Comparison of ENCODE assay signal across 16 cellular contexts in genomic region chr1:81703736-81704463, GRCh38.
DNase-seq lines count a peak whose midpoint lies in the region; ATAC-seq, FAIRE-seq and TF ChIP-seq lines count a peak whose summit lies in the region.
"Had no signal": no experiment of that assay in that cellular context is flagged by ENCODE, and none has a peak within 500 bp of the region (broad histone marks: within the 10 kb centered on the region; RNA-seq: fewer than 3 reads in every experiment).

No MANE protein-coding gene starts in this region.

- H3K27ac ChIP-seq in ACC112 (ENCODE audit: low read depth, low read length) (peak overlapping the region; percentile 99), IMR-90 (ENCODE audit: insufficient read depth, low read length) (peak overlapping the region; percentile 61), endothelial cell of umbilical vein (ENCODE audit: insufficient read depth, low read depth, low read length) (peak overlapping the region; percentile 100), mesodermal cell (ENCODE audit: low read depth, low read length, severe bottlenecking) (peak overlapping the region; percentile 41), OCI-LY7 (ENCODE audit: low read depth, low read length, poor library complexity, severe bottlenecking) (no peak overlapping the region)
- H3K27ac ChIP-seq: cardiac muscle cell, lower lobe of right lung, neutrophil had no signal

- H4K91ac ChIP-seq in IMR-90 (ENCODE audit: insufficient read depth, low read depth, low read length), result peak overlapping the region; percentile 87

- H4K20me1 ChIP-seq in IMR-90 (ENCODE audit: insufficient read depth, low read length), result no peaks in the 10 kb centered on the region
- no peaks in the 10 kb centered on the region for H4K20me1 ChIP-seq in endothelial cell of umbilical vein (replicated peaks; ENCODE audit: control insufficient read depth, extremely low read depth, insufficient read depth, low read length)
- no peaks in the 10 kb centered on the region for H4K20me1 ChIP-seq in OCI-LY7 (ENCODE audit: insufficient read depth, low read length)

- peak overlapping the region; percentile 3; the same call in 1 of the 2 replicates for H4K5ac ChIP-seq in IMR-90 (ENCODE audit: low read depth, low read length)

- FAIRE-seq in endothelial cell of umbilical vein (lab: Jason Lieb, UNC) (peak; percentile 21), urothelium cell line (lab: Jason Lieb, UNC) (no peak)

- peak overlapping the region; percentile 65 for H3K4me3 ChIP-seq in ACC112 (ENCODE audit: low read depth, low read length)
- H3K4me3 ChIP-seq in IMR-90 (ENCODE audit: insufficient read depth, low read depth, low read length), result no peak overlapping the region
- peak overlapping the region in 1 of 3 experiments; percentile 29 for H3K4me3 ChIP-seq in endothelial cell of umbilical vein (replicated peaks in 1 of 3; ENCODE audit: insufficient read depth in 1 of 3, low read depth in 1 of 3, low read length in 3 of 3)
- no peak overlapping the region for H3K4me3 ChIP-seq in mesodermal cell (ENCODE audit: extremely low read depth, insufficient read depth, low read length, poor library complexity, severe bottlenecking)
- H3K4me3 ChIP-seq in OCI-LY7 (ENCODE audit: low read depth, low read length, poor library complexity, severe bottlenecking), result no peak overlapping the region
- H3K4me3 ChIP-seq: cardiac muscle cell, lower lobe of right lung had no signal

- no TSS peak for BruUV-seq in IMR-90 (replicated peaks; lab: Mats Ljungman, UMichigan)
- TSS peak; percentile 72 for BruUV-seq in endothelial cell of umbilical vein (replicated peaks; lab: Mats Ljungman, UMichigan)
- BruUV-seq in OCI-LY7 (replicated peaks; lab: Mats Ljungman, UMichigan), result no TSS peak

- H2AFZ ChIP-seq in ACC112 (ENCODE audit: low read length, unreplicated experiment) (peak overlapping the region; percentile 64), IMR-90 (replicated peaks; ENCODE audit: low read length, poor library complexity) (peak overlapping the region; percentile 47), endothelial cell of umbilical vein (ENCODE audit: low read depth, low read length) (peak overlapping the region; percentile 10), OCI-LY7 (ENCODE audit: low read length) (no peak overlapping the region)

- H3K56ac ChIP-seq in IMR-90 (ENCODE audit: extremely low read depth, insufficient read depth, low read length), result 0 out of 2 replicates have a peak overlapping the region, but pooled peaks have one; percentile 49

- in situ Hi-C loops in IMR-90 (cut with MboI; ENCODE audit: low sequenced_read_pairs), result no loop called here

- peak overlapping the region; percentile 93 for H3K4ac ChIP-seq in IMR-90 (ENCODE audit: low read depth, low read length)

- peaks cover 2% of the 10 kb centered on the region; the same call in 1 of the 2 replicates for H3K9me1 ChIP-seq in IMR-90 (ENCODE audit: insufficient read depth, low read length)
- H3K9me1 ChIP-seq in endothelial cell of umbilical vein (replicated peaks; ENCODE audit: control insufficient read depth, extremely low read depth, insufficient read depth, low read length), result no peaks in the 10 kb centered on the region

- POLR2A ChIA-PET in IMR-90 (lab: Charles Lee; ENCODE audit: unreplicated experiment), result no interaction called here
- POLR2A ChIA-PET in endothelial cell of umbilical vein (lab: Charles Lee), result no interaction called here
- POLR2A ChIA-PET in OCI-LY7 (lab: Charles Lee), result no interaction called here

- H3K27me3 ChIP-seq in ACC112 (ENCODE audit: insufficient read depth, low read length), result no peaks in the 10 kb centered on the region
- no peaks in the 10 kb centered on the region for H3K27me3 ChIP-seq in IMR-90 (ENCODE audit: control insufficient read depth, insufficient read depth, low read length)
- no peaks in the 10 kb centered on the region for H3K27me3 ChIP-seq in endothelial cell of umbilical vein (ENCODE audit: control insufficient read depth in 2 of 2, insufficient read depth in 2 of 2, low read length in 2 of 2)
- H3K27me3 ChIP-seq: cardiac muscle cell, neutrophil had no signal

- DNase-seq in IMR-90, result peak; percentile 78
- peak; percentile 86 for DNase-seq in endothelial cell of umbilical vein (ENCODE audit: low read depth, low spot score)
- no peak for DNase-seq in NCI-H2081 treated with DMSO at 0.1 percent for 48 hours (lab: John Stamatoyannopoulos, UW)
- no peak for DNase-seq in SHP77 treated with DMSO at 0.1 percent for 48 hours (lab: John Stamatoyannopoulos, UW)
- no peak for DNase-seq in OCI-LY7 (ENCODE audit: low spot score)
- no peak for DNase-seq in urothelium cell line (ENCODE audit: low spot score)
- DNase-seq: activated CD8-positive, alpha-beta T cell treated with anti-CD3 and anti-CD28 coated beads, Interleukin-2, amount 10 ng/mL, durations not matched to agents 7 days and 5 days; activated gamma-delta T cell treated with Interleukin-2 at 50 U/mL for 16 hours; hypothalamus; lower lobe of right lung; NCI-H1105 treated with DMSO at 0.1 percent for 48 hours; stimulated activated CD4-positive, alpha-beta T cell treated with anti-CD3 and anti-CD28 coated beads, Interleukin-12 subunit alpha, Interleukin-12 subunit beta, amount 100 ng/mL, for 4 hours had no signal

- H2BK15ac ChIP-seq in IMR-90 (ENCODE audit: low read depth, low read length), result peak overlapping the region; percentile 72; the same call in 2 of the 3 replicates

- no peaks in the 10 kb centered on the region for H3K9me3 ChIP-seq in IMR-90 (ENCODE audit: control insufficient read depth, insufficient read depth, low read length)
- H3K9me3 ChIP-seq in endothelial cell of umbilical vein (replicated peaks; ENCODE audit: control insufficient read depth, insufficient read depth, low read length), result no peaks in the 10 kb centered on the region
- no peaks in the 10 kb centered on the region for H3K9me3 ChIP-seq in mesodermal cell (ENCODE audit: control insufficient read depth, low read length)
- H3K9me3 ChIP-seq in OCI-LY7 (ENCODE audit: low read length), result no peaks in the 10 kb centered on the region
- H3K9me3 ChIP-seq: lower lobe of right lung, neutrophil had no signal

- no peak for TF ChIP-seq RAD21 in IMR-90 (IDR thresholded peaks at IDR 0.05; ENCODE audit: low read length)

- peak overlapping the region; percentile 17; the same call in 1 of the 2 replicates for H3K4me2 ChIP-seq in IMR-90 (ENCODE audit: low read depth, low read length)
- peak overlapping the region; percentile 87 for H3K4me2 ChIP-seq in endothelial cell of umbilical vein (ENCODE audit: insufficient read depth, low read length)
- H3K4me2 ChIP-seq in OCI-LY7 (ENCODE audit: low read length), result no peak overlapping the region

- no peaks in the 10 kb centered on the region for H3K9me2 ChIP-seq in OCI-LY7 (ENCODE audit: insufficient read depth, low read length)

- peak overlapping the region; percentile 59 to 84 for H4K8ac ChIP-seq in IMR-90 (ENCODE audit: low read depth in 2 of 2, low read length in 2 of 2)

- TF ChIP-seq POLR2A in IMR-90 (IDR thresholded peaks at IDR 0.05; ENCODE audit: low read depth, low read length) (no peak), endothelial cell of umbilical vein (IDR thresholded peaks at IDR 0.05; ENCODE audit: low read depth, low read length) (no peak)

- peaks cover 66% of the 10 kb centered on the region for H3K4me1 ChIP-seq in ACC112 (ENCODE audit: control insufficient read depth, insufficient read depth, low read length, unreplicated experiment)
- peaks cover 13% of the 10 kb centered on the region for H3K4me1 ChIP-seq in IMR-90 (ENCODE audit: control insufficient read depth, insufficient read depth, low read length)
- H3K4me1 ChIP-seq in endothelial cell of umbilical vein (ENCODE audit: control insufficient read depth, extremely low read depth, insufficient read depth, low read length), result peaks cover 46% of the 10 kb centered on the region
- H3K4me1 ChIP-seq in mesodermal cell (ENCODE audit: control insufficient read depth, insufficient read depth, low read length, poor library complexity, severe bottlenecking), result peaks cover 28% of the 10 kb centered on the region
- H3K4me1 ChIP-seq in OCI-LY7 (ENCODE audit: insufficient read depth, low read length, poor library complexity, severe bottlenecking), result no peaks in the 10 kb centered on the region
- H3K4me1 ChIP-seq: lower lobe of right lung had no signal

- H3K9ac ChIP-seq in IMR-90 (ENCODE audit: low read depth, low read length) (no peak overlapping the region), endothelial cell of umbilical vein (replicated peaks; ENCODE audit: extremely low read depth, insufficient read depth, low read length) (peak overlapping the region; percentile 91)

- H3K18ac ChIP-seq in IMR-90 (ENCODE audit: low read depth, low read length), result peak overlapping the region; percentile 64

- H2BK5ac ChIP-seq in IMR-90 (ENCODE audit: low read depth, low read length, poor library complexity, severe bottlenecking), result peak overlapping the region; percentile 82

- peak overlapping the region; percentile 88 for H3K14ac ChIP-seq in IMR-90 (replicated peaks; ENCODE audit: low read depth, low read length)

- TF ChIP-seq CTCF in IMR-90 (conservative IDR thresholded peaks at IDR 0.05; ENCODE audit: low read depth, low read length) (no peak), endothelial cell of umbilical vein (IDR thresholded peaks at IDR 0.05; ENCODE audit: extremely low read depth in 1 of 2, insufficient read depth in 1 of 2, low read depth in 1 of 2, low read length in 2 of 2) (no peak), OCI-LY7 (conservative IDR thresholded peaks at IDR 0.05; ENCODE audit: low read length) (no peak)

- peak overlapping the region; percentile 95 for H2BK120ac ChIP-seq in IMR-90 (ENCODE audit: low read depth, low read length)

- WGBS in IMR-90 (ENCODE audit: extremely low coverage in 2 of 2, insufficient read length in 1 of 2), 2 experiments, result no CpG with 5 or more reads among the region's 5 CpGs
- 94 to 96% methylated on average over 2 to 3 of the region's 5 CpGs for WGBS in mesodermal cell (ENCODE audit: insufficient coverage in 2 of 2), 2 experiments

- H3K36me3 ChIP-seq in ACC112 (ENCODE audit: insufficient read depth, low read length), result no peaks in the 10 kb centered on the region
- no peaks in the 10 kb centered on the region for H3K36me3 ChIP-seq in IMR-90 (ENCODE audit: control insufficient read depth, insufficient read depth, low read length)
- H3K36me3 ChIP-seq in endothelial cell of umbilical vein (ENCODE audit: control insufficient read depth in 2 of 2, extremely low read depth in 1 of 2, insufficient read depth in 2 of 2, low read length in 2 of 2), result no peaks in the 10 kb centered on the region
- no peaks in the 10 kb centered on the region for H3K36me3 ChIP-seq in mesodermal cell (ENCODE audit: control insufficient read depth, insufficient read depth, low read length)
- H3K36me3 ChIP-seq in OCI-LY7 (ENCODE audit: insufficient read depth, low read length), result no peaks in the 10 kb centered on the region
- H3K36me3 ChIP-seq: cardiac muscle cell, lower lobe of right lung, neutrophil had no signal

- peak overlapping the region; percentile 96 for H2BK20ac ChIP-seq in IMR-90 (ENCODE audit: low read depth, low read length)

- intact Hi-C loops in IMR-90 (cut with micrococcal nuclease), result no loop called here
- intact Hi-C loops in endothelial cell of umbilical vein (cut with micrococcal nuclease), result loop anchor here (1.0 to 5.0 kb wide), 5 partner anchors 23 to 173 kb away; no protein-coding TSS in a partner anchor
- intact Hi-C loops in OCI-LY7 (cut with micrococcal nuclease; ENCODE audit: unreplicated experiment), result no loop called here

- CTCF ChIA-PET in IMR-90 (lab: Yijun Ruan, JAX) (no interaction called here), endothelial cell of umbilical vein (lab: Charles Lee) (interaction anchor here (1.0 to 2.6 kb wide), 6 partner anchors 12 to 154 kb away, joined by 3 to 8 read pairs (median 4); no protein-coding TSS in a partner anchor), OCI-LY7 (lab: Charles Lee; ENCODE audit: unreplicated experiment) (no interaction called here)

- peak overlapping the region; percentile 71 for H2AK5ac ChIP-seq in IMR-90 (ENCODE audit: low read depth, low read length)

- peak overlapping the region; percentile 75; the same call in 1 of the 2 replicates for H3K23ac ChIP-seq in IMR-90 (ENCODE audit: low read depth, low read length)

- dilution Hi-C loops in IMR-90 (cut with HindIII; ENCODE audit: low sequenced_read_pairs, unreplicated experiment) (no loop called here), endothelial cell of umbilical vein (cut with MboI; ENCODE audit: extremely low pct_ligation_motif_present, low sequenced_read_pairs) (no loop called here)

- H3K79me2 ChIP-seq in ACC112 (ENCODE audit: control insufficient read depth, insufficient read depth, low read length, unreplicated experiment) (no peaks in the 10 kb centered on the region), endothelial cell of umbilical vein (ENCODE audit: control insufficient read depth, insufficient read depth, low read length) (no peaks in the 10 kb centered on the region), OCI-LY7 (ENCODE audit: insufficient read depth, low read depth, low read length) (no peaks in the 10 kb centered on the region)

- ATAC-seq in IMR-90 (ENCODE audit: low read depth), result peak; percentile 18
- ATAC-seq: activated CD8-positive, alpha-beta T cell treated with anti-CD3 and anti-CD28 coated beads, Interleukin-2, amount 10 ng/mL, durations not matched to agents 7 days and 5 days; lower lobe of right lung had no signal

- no peaks in the 10 kb centered on the region for H3K79me1 ChIP-seq in IMR-90 (ENCODE audit: low read depth in 1 of 2, low read length in 2 of 2)

- H2AK9ac ChIP-seq in IMR-90 (replicated peaks; ENCODE audit: low read depth, low read length, poor library complexity), result peak overlapping the region; percentile 65

Comparison
In these comparisons a context has a peak if more than half of its experiments do, and no peak if none do; other contexts are left out.
1. DNase-seq: peak in IMR-90 (single experiment) and endothelial cell of umbilical vein (single experiment); none in NCI-H2081 treated with DMSO at 0.1 percent for 48 hours (single experiment), SHP77 treated with DMSO at 0.1 percent for 48 hours (single experiment), OCI-LY7 (single experiment) and urothelium cell line (single experiment).